Comparison of ENCODE assay signal across 8 cellular contexts in genomic region chr1:34859442-34860200, GRCh38. TPM values are rescaled to one million over a fixed set of nuclear protein-coding genes. Genes with fewer than 3 reads are reported as not detected.
DNase-seq lines count a peak whose midpoint lies in the region; ATAC-seq and TF ChIP-seq lines count a peak whose summit lies in the region.

Gene SMIM12, minus strand, starts transcription at chr1:34859749. Its CDS starts 3,772 bp downstream, at chr1:34855977.

- peak within 1 kb of the TSS; percentile 94 for H3K4me2 ChIP-seq in osteoblast (ENCODE audit: insufficient read depth, low read length)

- H3K4me1 ChIP-seq in osteoblast (ENCODE audit: insufficient read depth, low read length), result peaks cover 15% of the 10 kb centered on the region
- H3K4me1 ChIP-seq in thoracic aorta (ENCODE audit: control insufficient read depth in 1 of 2, low read depth in 2 of 2), result peaks cover 11 to 22% of the 10 kb centered on the region in 2 donors

- no peaks in the 10 kb centered on the region for H3K9me3 Mint-ChIP-seq in activated naive CD8-positive, alpha-beta T cell (ENCODE audit: low read depth)

- ATAC-seq in HG02588 (IDR thresholded peaks at IDR 0.05; ENCODE audit: unreplicated experiment) (peak; percentile 94), thoracic aorta (ENCODE audit: insufficient number of reproducible peaks, low FRiP score, low read depth) (peak; percentile 98)

- peaks cover 8% of the 10 kb centered on the region for H3K27me3 ChIP-seq in osteoblast (ENCODE audit: insufficient read depth, low read length)
- H3K27me3 ChIP-seq in thoracic aorta (replicated peaks; ENCODE audit: insufficient read depth), result no peaks in the 10 kb centered on the region

- peaks cover 11% of the 10 kb centered on the region for H3K36me3 ChIP-seq in osteoblast (ENCODE audit: insufficient read depth, low read length)
- peaks cover 9% of the 10 kb centered on the region for H3K36me3 ChIP-seq in thoracic aorta

- H3K4me3 Mint-ChIP-seq in activated naive CD8-positive, alpha-beta T cell, result peak within 1 kb of the TSS; percentile 100

- peak within 1 kb of the TSS; percentile 86 for H3K27ac ChIP-seq in osteoblast (ENCODE audit: low read depth, low read length)
- peak within 1 kb of the TSS; percentile 87 to 89 for H3K27ac ChIP-seq in thoracic aorta

- H3K4me1 Mint-ChIP-seq in activated naive CD8-positive, alpha-beta T cell (ENCODE audit: low read depth), result peaks cover 65% of the 10 kb centered on the region

- H3K4me3 ChIP-seq in osteoblast (ENCODE audit: insufficient read depth, low read length) (peak within 1 kb of the TSS; percentile 95), thoracic aorta (peak within 1 kb of the TSS; percentile 91)

- H3K9me3 ChIP-seq in osteoblast (ENCODE audit: low read depth, low read length) (no peaks in the 10 kb centered on the region), thoracic aorta (no peaks in the 10 kb centered on the region)

- DNase-seq in GM10248 (ENCODE audit: extremely low spot score), result peak; percentile 97
- peak; percentile 93 for DNase-seq in NCI-H1092 (lab: John Stamatoyannopoulos, UW)
- peak; percentile 89 for DNase-seq in SKM-1 treated with dmso at 0.1 percent for 144 hours (lab: John Stamatoyannopoulos, UW; ENCODE audit: unreplicated experiment)
- DNase-seq in glomerular visceral epithelial cell (ENCODE audit: extremely low spot score), result peak; percentile 93
- DNase-seq in osteoblast (ENCODE audit: insufficient read length, low spot score, missing footprints), result peak; percentile 99
- DNase-seq in thoracic aorta (ENCODE audit: low spot score), result peak; percentile 89

- H2AFZ ChIP-seq in osteoblast (ENCODE audit: low read length), result peak within 1 kb of the TSS; percentile 94

- TF ChIP-seq CTCF in GM10248 (IDR thresholded peaks at IDR 0.05; ENCODE audit: control extremely low read depth, extremely low read depth, low read depth, missing control alignments) (peak; percentile 90), osteoblast (IDR thresholded peaks at IDR 0.05; ENCODE audit: extremely low read depth, low read depth, low read length) (peak; percentile 90), thoracic aorta (IDR thresholded peaks at IDR 0.05) (peak; percentile 73)

- peaks cover 25% of the 10 kb centered on the region for H4K20me1 ChIP-seq in osteoblast (ENCODE audit: insufficient read depth, low read length)

- CTCF ChIA-PET in GM10248 (lab: Yijun Ruan, JAX), result interaction anchor here (0.8 to 2.5 kb wide), 16 partner anchors 10 to 172 kb away, joined by 3 to 17 read pairs (median 3); partner anchors contain the start of gene ZMYM6

- peaks cover 49% of the 10 kb centered on the region for H3K79me2 ChIP-seq in osteoblast (ENCODE audit: insufficient read depth, low read length)

- H3K36me3 Mint-ChIP-seq in activated naive CD8-positive, alpha-beta T cell, result peaks cover 2% of the 10 kb centered on the region

- H3K27ac Mint-ChIP-seq in activated naive CD8-positive, alpha-beta T cell, result peak within 1 kb of the TSS; percentile 99

- POLR2A ChIA-PET in GM10248 (lab: Yijun Ruan, JAX), result interaction anchor here (1.0 kb wide), 1 partner anchor 8 kb away, joined by 4 read pairs; no protein-coding TSS in a partner anchor

- no peaks in the 10 kb centered on the region for H3K27me3 Mint-ChIP-seq in activated naive CD8-positive, alpha-beta T cell

RNA-seq across cellular contexts. Expression of gene SMIM12, which starts in this region (rescaled TPM):
- total RNA-seq in osteoblast (24.2 and 25.3 TPM in 2 replicates), thoracic aorta (10 to 100 TPM; 30.1 to 33.5 TPM)

Comparison
In these comparisons a context has a peak if more than half of its experiments do, and no peak if none do; other contexts are left out.
1. Peak in every context shown above with its lines: DNase-seq, ATAC-seq, H3K4me3 ChIP-seq and H3K27ac ChIP-seq.